Comparison of ENCODE assay signal across 1 cellular context in genomic region chr14:34741840-34742239, GRCh38.
TF ChIP-seq lines count a peak whose summit lies in the region.

No MANE protein-coding gene starts in this region.

TF ChIP-seq in HepG2, 621 proteins besides CTCF, POLR2A, EP300 and RAD21:
- TF ChIP-seq ZNF274 (CRISPR knock-in tag; IDR thresholded peaks at IDR 0.05) (no peak), ZNF816 (CRISPR knock-in tag; IDR thresholded peaks at IDR 0.05; ENCODE audit: borderline replicate concordance) (no peak), ZNF101 (CRISPR knock-in tag; IDR thresholded peaks at IDR 0.05; ENCODE audit: borderline replicate concordance, low read depth) (no peak), SRSF4 (IDR thresholded peaks at IDR 0.05; ENCODE audit: low read depth, low read length, poor library complexity, severe bottlenecking) (no peak), SP4 (CRISPR knock-in tag; IDR thresholded peaks at IDR 0.05) (no peak), HMGXB4 (CRISPR knock-in tag; IDR thresholded peaks at IDR 0.05; ENCODE audit: borderline replicate concordance in 1 of 2, low read depth in 1 of 2) (no peak), KDM1A (CRISPR knock-in tag; IDR thresholded peaks at IDR 0.05) (no peak), ZKSCAN8 (CRISPR knock-in tag; IDR thresholded peaks at IDR 0.05; ENCODE audit: borderline replicate concordance) (no peak), MAFF (IDR thresholded peaks at IDR 0.05; ENCODE audit: low read depth, low read length) (peak; percentile 98), U2AF2 (IDR thresholded peaks at IDR 0.05; ENCODE audit: low read depth, low read length) (no peak), KLF6 (CRISPR knock-in tag; IDR thresholded peaks at IDR 0.05) (no peak), ZNF670 (CRISPR knock-in tag; IDR thresholded peaks at IDR 0.05; ENCODE audit: borderline replicate concordance) (no peak), MAFK (conservative IDR thresholded peaks at IDR 0.05 in 1 of 2, IDR thresholded peaks at IDR 0.05 in 1 of 2; ENCODE audit: low read length in 2 of 2) (peak; percentile 99), KLF9 (CRISPR knock-in tag; IDR thresholded peaks at IDR 0.05; ENCODE audit: low read depth) (no peak), JUN (CRISPR knock-in tag; IDR thresholded peaks at IDR 0.05) (no peak), ZBED4 (CRISPR knock-in tag; IDR thresholded peaks at IDR 0.05; ENCODE audit: borderline replicate concordance) (no peak)
